8 cellular contexts compared by ENCODE assay signal in genomic region chr20:63657937-63658748, GRCh38. TPM values are rescaled to one million over a fixed set of nuclear protein-coding genes. Genes with fewer than 3 reads are reported as not detected.
DNase-seq lines count a peak whose midpoint lies in the region; ATAC-seq and TF ChIP-seq lines count a peak whose summit lies in the region.

Gene RTEL1, plus strand, starts transcription at chr20:63658312. Its CDS starts 1,091 bp downstream, at chr20:63659403.

- peak within 1 kb of the TSS; percentile 81 for H4K5ac ChIP-seq in IMR-90 (ENCODE audit: low read depth, low read length)

- DNase-seq in DMS 273 treated with DMSO at 0.1 percent for 48 hours (lab: John Stamatoyannopoulos, UW) = peak; percentile 75
- peak; percentile 91 for DNase-seq in IMR-90
- DNase-seq in OCI-M2 (lab: John Stamatoyannopoulos, UW; ENCODE audit: unreplicated experiment) = peak; percentile 95
- peak; percentile 86 for DNase-seq in activated T-cell treated with anti-CD3 and anti-CD28 coated beads for 4 hours
- DNase-seq in epithelial cell of prostate (ENCODE audit: low read depth, low spot score) = peak; percentile 65
- DNase-seq in mucosa of descending colon = peak; percentile 92 to 94 (median 94)
- DNase-seq in stimulated activated CD8-positive, alpha-beta memory T cell treated with anti-CD3 and anti-CD28 coated beads, Interleukin-4, amount 100 ng/mL, for 24 hours (ENCODE audit: low read depth) = peak; percentile 82

- ATAC-seq in GM21528 (IDR thresholded peaks at IDR 0.05; ENCODE audit: low FRiP score, unreplicated experiment) (peak; percentile 85), IMR-90 (ENCODE audit: low read depth) (peak; percentile 96), mucosa of descending colon (peak; percentile 96)

- peaks cover 15 to 37% of the 10 kb centered on the region in 2 experiments for H3K79me1 ChIP-seq in IMR-90 (ENCODE audit: low read depth in 1 of 2, low read length in 2 of 2)

- 0 out of 2 replicates have a peak, but pooled peaks cover 12% of the 10 kb centered on the region for H3K9me1 ChIP-seq in IMR-90 (ENCODE audit: insufficient read depth, low read length)

- H2AK9ac ChIP-seq in IMR-90 (replicated peaks; ENCODE audit: low read depth, low read length, poor library complexity) = peak within 1 kb of the TSS; percentile 88

- TF ChIP-seq CTCF in IMR-90 (conservative IDR thresholded peaks at IDR 0.05; ENCODE audit: low read depth, low read length) (no peak), mucosa of descending colon (IDR thresholded peaks at IDR 0.05) (no peak)

- peak within 1 kb of the TSS; percentile 85 for H3K4me3 ChIP-seq in IMR-90 (ENCODE audit: insufficient read depth, low read depth, low read length)
- peak within 1 kb of the TSS; percentile 50 for H3K4me3 ChIP-seq in mucosa of descending colon

- dilution Hi-C loops in IMR-90 (cut with HindIII; ENCODE audit: low sequenced_read_pairs, unreplicated experiment) = no loop called here

- H3K9ac ChIP-seq in IMR-90 (ENCODE audit: low read depth, low read length) = peak within 1 kb of the TSS; percentile 93

- peaks cover 3% of the 10 kb centered on the region; the same call in 1 of the 2 replicates for H4K20me1 ChIP-seq in IMR-90 (ENCODE audit: insufficient read depth, low read length)

- peak within 1 kb of the TSS; percentile 90 for H2AK5ac ChIP-seq in IMR-90 (ENCODE audit: low read depth, low read length)

- peak within 1 kb of the TSS; percentile 92 for H2BK5ac ChIP-seq in IMR-90 (ENCODE audit: low read depth, low read length, poor library complexity, severe bottlenecking)

- POLR2A ChIA-PET in IMR-90 (lab: Charles Lee; ENCODE audit: unreplicated experiment) = interaction anchor here (0.6 to 0.7 kb wide), 2 partner anchors 86 to 298 kb away, joined by 3 read pairs; partner anchors contain the start of gene UCKL1

- BruUV-seq in IMR-90 (replicated peaks; lab: Mats Ljungman, UMichigan) = no TSS peak

- H4K91ac ChIP-seq in IMR-90 (ENCODE audit: insufficient read depth, low read depth, low read length) = peak within 1 kb of the TSS; percentile 89

- peak within 1 kb of the TSS; percentile 88 for H3K4ac ChIP-seq in IMR-90 (ENCODE audit: low read depth, low read length)

- no peaks in the 10 kb centered on the region for H3K27me3 ChIP-seq in IMR-90 (ENCODE audit: control insufficient read depth, insufficient read depth, low read length)

- no peak for TF ChIP-seq RAD21 in IMR-90 (IDR thresholded peaks at IDR 0.05; ENCODE audit: low read length)

- H3K27ac ChIP-seq in IMR-90 (ENCODE audit: insufficient read depth, low read length) = peak within 1 kb of the TSS; percentile 96
- peak within 1 kb of the TSS; percentile 50 for H3K27ac ChIP-seq in epithelial cell of prostate

- H2AFZ ChIP-seq in IMR-90 (replicated peaks; ENCODE audit: low read length, poor library complexity) = peak within 1 kb of the TSS; percentile 98

- peak within 1 kb of the TSS; percentile 88 for H3K14ac ChIP-seq in IMR-90 (replicated peaks; ENCODE audit: low read depth, low read length)

- CTCF ChIA-PET in IMR-90 (lab: Yijun Ruan, JAX) = no interaction called here

- peaks cover 21% of the 10 kb centered on the region; the same call in 1 of the 2 replicates for H3K36me3 ChIP-seq in IMR-90 (ENCODE audit: control insufficient read depth, insufficient read depth, low read length)
- H3K36me3 ChIP-seq in mucosa of descending colon (ENCODE audit: low read depth) = no peaks in the 10 kb centered on the region

- peak within 1 kb of the TSS; percentile 81 for H3K4me2 ChIP-seq in IMR-90 (ENCODE audit: low read depth, low read length)

- 0% methylated on average over 42 of the region's 73 CpGs; no CpG with 5 or more reads in 1 of the 2 experiments for WGBS in IMR-90 (ENCODE audit: extremely low coverage in 2 of 2, insufficient read length in 1 of 2), 2 experiments

- no peak within 1 kb of the TSS for H2BK20ac ChIP-seq in IMR-90 (ENCODE audit: low read depth, low read length)

- H2BK15ac ChIP-seq in IMR-90 (ENCODE audit: low read depth, low read length) = no peak within 1 kb of the TSS; the same call in 2 of the 3 replicates

- peak within 1 kb of the TSS; percentile 64 to 97 for H4K8ac ChIP-seq in IMR-90 (ENCODE audit: low read depth in 2 of 2, low read length in 2 of 2)

- H2BK120ac ChIP-seq in IMR-90 (ENCODE audit: low read depth, low read length) = peak within 1 kb of the TSS; percentile 57; the same call in 1 of the 2 replicates

- H3K9me3 ChIP-seq in IMR-90 (ENCODE audit: control insufficient read depth, insufficient read depth, low read length) = no peaks in the 10 kb centered on the region
- no peaks in the 10 kb centered on the region for H3K9me3 ChIP-seq in mucosa of descending colon

- no peak for TF ChIP-seq POLR2A in IMR-90 (IDR thresholded peaks at IDR 0.05; ENCODE audit: low read depth, low read length)

- in situ Hi-C loops in IMR-90 (cut with MboI; ENCODE audit: low sequenced_read_pairs) = no loop called here

- peak within 1 kb of the TSS; percentile 91 for H3K23ac ChIP-seq in IMR-90 (ENCODE audit: low read depth, low read length)

- intact Hi-C loops in IMR-90 (cut with micrococcal nuclease) (loop anchor here (10.0 kb wide), 1 partner anchor 123 kb away; the partner anchor contains the start of gene PTK6), mucosa of descending colon (cut with DNase I, micrococcal nuclease) (no loop called here)

- peak within 1 kb of the TSS; percentile 88 for H3K56ac ChIP-seq in IMR-90 (ENCODE audit: extremely low read depth, insufficient read depth, low read length)

- peak within 1 kb of the TSS; percentile 67; the same call in 1 of the 2 replicates for H3K18ac ChIP-seq in IMR-90 (ENCODE audit: low read depth, low read length)

- peaks cover 13% of the 10 kb centered on the region for H3K4me1 ChIP-seq in IMR-90 (ENCODE audit: control insufficient read depth, insufficient read depth, low read length)
- H3K4me1 ChIP-seq in mucosa of descending colon (ENCODE audit: low read depth) = peaks cover 21% of the 10 kb centered on the region

TF ChIP-seq in IMR-90, 13 proteins besides CTCF, POLR2A, EP300 and RAD21:
- TF ChIP-seq CHD1 (IDR thresholded peaks at IDR 0.05; ENCODE audit: low read depth, low read length) (no peak), RCOR1 (IDR thresholded peaks at IDR 0.05; ENCODE audit: insufficient replicate concordance, low read length) (no peak), BHLHE40 (IDR thresholded peaks at IDR 0.05; ENCODE audit: low read depth, low read length) (no peak), SMC3 (IDR thresholded peaks at IDR 0.05; ENCODE audit: low read depth, low read length) (peak; percentile 21; the same call in 1 of the 2 replicates), MAFK (IDR thresholded peaks at IDR 0.05; ENCODE audit: low read depth, low read length) (no peak), USF2 (IDR thresholded peaks at IDR 0.05; ENCODE audit: low read depth, low read length) (0 out of 2 replicates have a peak, but pooled peaks have one; percentile 1), ELK1 (IDR thresholded peaks at IDR 0.05; ENCODE audit: borderline replicate concordance, low read depth, low read length) (0 out of 2 replicates have a peak, but pooled peaks have one; percentile 20), MAZ (IDR thresholded peaks at IDR 0.05; ENCODE audit: borderline replicate concordance, low read depth, low read length) (peak; percentile 93), MXI1 (IDR thresholded peaks at IDR 0.05; ENCODE audit: borderline replicate concordance, low read depth, low read length) (peak; percentile 81)

RNA-seq across cellular contexts. Expression of gene RTEL1, which starts in this region (rescaled TPM):
- total RNA-seq in IMR-90 (2012; rRNA removed) (9.4 and 14.7 TPM in 2 replicates), mucosa of descending colon (10 to 100 TPM; 23.5 to 42.8 (median 34.2) TPM)
- polyA plus RNA-seq in IMR-90 (2012; rRNA removed) = 18.8 and 22.5 TPM in 2 replicates
- 7.5 and 18.1 TPM in 2 replicates for polyA plus RNA-seq in IMR-90 (2012; cell fraction: cytosol; rRNA removed)
- polyA plus RNA-seq in IMR-90 (2012; cell fraction: nucleus; rRNA removed; ENCODE audit: low replicate concordance) = 121 and 228 TPM in 2 replicates

Comparison
In these comparisons a context has a peak if more than half of its experiments do, and no peak if none do; other contexts are left out.
1. Peak in every context shown above with its lines: DNase-seq, ATAC-seq, H3K4me3 ChIP-seq and H3K27ac ChIP-seq.